9 cellular contexts compared by ENCODE assay signal in genomic region chr17:67082110-67082509, GRCh38. TPM values are rescaled to one million over a fixed set of nuclear protein-coding genes. Genes with fewer than 3 reads are reported as not detected.
A peak's percentile ranks its signal among the peaks of the same experiment; 100 is the strongest.
DNase-seq lines count a peak whose midpoint lies in the region; ATAC-seq, FAIRE-seq and TF ChIP-seq lines count a peak whose summit lies in the region.
"Had no signal": no experiment of that assay in that cellular context is flagged by ENCODE, and none has a peak within 500 bp of the region (broad histone marks: within the 10 kb centered on the region; RNA-seq: fewer than 3 reads in every experiment).

No MANE protein-coding gene starts in this region.

- no peaks in the 10 kb centered on the region for H3K27me3 Mint-ChIP-seq in activated CD8-positive, alpha-beta memory T cell treated with anti-CD3 and anti-CD28 coated beads, Interleukin-2, amount 10 ng/mL, durations not matched to agents 7 days and 5 days
- H3K27me3 Mint-ChIP-seq in H9 (ENCODE audit: low read depth): no peaks in the 10 kb centered on the region

- H3K4me2 ChIP-seq in H9 (ENCODE audit: insufficient read depth, insufficient read length, low read length): no peak overlapping the region
- H3K4me2 ChIP-seq in MM.1S (ENCODE audit: low read depth, low read length): peak overlapping the region; percentile 53

- H4K8ac ChIP-seq in H9 (replicated peaks; ENCODE audit: insufficient read length, low read depth, low read length): no peak overlapping the region

- H3K4me3 ChIP-seq in MM.1S (ENCODE audit: low read length) (no peak overlapping the region), small intestine (ENCODE audit: low read depth in 1 of 2, low read length in 2 of 2) (no peak overlapping the region)

- H3K4me1 ChIP-seq in H9 (ENCODE audit: insufficient read depth, low read length) (no peaks in the 10 kb centered on the region), MM.1S (ENCODE audit: low read length) (peaks cover 26% of the 10 kb centered on the region), small intestine (ENCODE audit: control insufficient read depth in 2 of 2, insufficient read depth in 1 of 2, low read depth in 1 of 2, low read length in 1 of 2) (no peaks in the 10 kb centered on the region)

- no peak for TF ChIP-seq POLR2A in erythroblast (IDR thresholded peaks at IDR 0.05; ENCODE audit: low read length)

- no peak overlapping the region for H2AK5ac ChIP-seq in H9 (ENCODE audit: insufficient read length, low read length)

- no peak overlapping the region for H3K23ac ChIP-seq in H9 (ENCODE audit: insufficient read length, low read depth, low read length)

- no peak overlapping the region for H2AFZ ChIP-seq in H9 (ENCODE audit: low read length)
- no peak overlapping the region for H2AFZ ChIP-seq in MM.1S (ENCODE audit: low read length)

- no peaks in the 10 kb centered on the region for H3K9me2 ChIP-seq in MM.1S (replicated peaks; ENCODE audit: insufficient read depth, low read length)

- no peak overlapping the region for H3K27ac ChIP-seq in H9 (ENCODE audit: insufficient read length, low read depth, low read length)
- peak overlapping the region; percentile 36; the same call in 1 of the 2 replicates for H3K27ac ChIP-seq in MM.1S (ENCODE audit: low read length)
- no peak overlapping the region for H3K27ac ChIP-seq in small intestine (ENCODE audit: low read depth in 1 of 2, low read length in 1 of 2)

- peaks cover 5% of the 10 kb centered on the region; the same call in 1 of the 2 replicates for H3F3A ChIP-seq in MM.1S (ENCODE audit: insufficient read depth, low read length)

- H3K4me1 Mint-ChIP-seq in activated CD8-positive, alpha-beta memory T cell treated with anti-CD3 and anti-CD28 coated beads, Interleukin-2, amount 10 ng/mL, durations not matched to agents 7 days and 5 days: peaks cover 22% of the 10 kb centered on the region
- no peaks in the 10 kb centered on the region for H3K4me1 Mint-ChIP-seq in H9

- H3K9me3 ChIP-seq in H9 (ENCODE audit: control insufficient read depth, low read depth, low read length) (no peaks in the 10 kb centered on the region), MM.1S (replicated peaks; ENCODE audit: insufficient read depth, low read length) (no peaks in the 10 kb centered on the region), small intestine (ENCODE audit: control insufficient read depth, low read depth) (no peaks in the 10 kb centered on the region)

- H3K4ac ChIP-seq in H9 (ENCODE audit: low read depth, low read length): no peak overlapping the region

- 0 out of 3 replicates have a peak, but pooled peaks have one; percentile 19 for TF ChIP-seq CTCF in H9 (conservative IDR thresholded peaks at IDR 0.05)
- TF ChIP-seq CTCF in MM.1S (IDR thresholded peaks at IDR 0.05; ENCODE audit: low read length): peak; percentile 54

- no peak overlapping the region for H3T11ph ChIP-seq in H9 (ENCODE audit: low read length)

- H2BK15ac ChIP-seq in H9 (ENCODE audit: low read depth, low read length): no peak overlapping the region

- no peak for DNase-seq in activated CD8-positive, alpha-beta memory T cell treated with anti-CD3 and anti-CD28 coated beads, Interleukin-2, amount 10 ng/mL, durations not matched to agents 7 days and 5 days
- no peak for DNase-seq in activated CD8-positive, alpha-beta memory T cell treated with anti-CD3 and anti-CD28 coated beads, Interleukin-2, amount 50 U/mL, for 4 hours
- DNase-seq in H9 (no peak), MM.1S (peak; percentile 77), small intestine (peak; percentile 21), DMS53 (lab: John Stamatoyannopoulos, UW) (no peak), erythroblast (lab: John Stamatoyannopoulos, UW) (no peak), C1 segment of cervical spinal cord (lab: John Stamatoyannopoulos, UW) (no peak)

- H4K20me1 ChIP-seq in H9 (ENCODE audit: control insufficient read depth, insufficient read depth, insufficient read length) (no peaks in the 10 kb centered on the region), MM.1S (ENCODE audit: insufficient read depth, low read length) (peaks cover 9% of the 10 kb centered on the region; the same call in 1 of the 2 replicates)

- no peak overlapping the region for H2BK20ac ChIP-seq in H9 (ENCODE audit: low read depth, low read length, poor library complexity, severe bottlenecking)

- H2BK5ac ChIP-seq in H9 (ENCODE audit: insufficient read length, low read length): no peak overlapping the region

- H3K4me3 Mint-ChIP-seq in activated CD8-positive, alpha-beta memory T cell treated with anti-CD3 and anti-CD28 coated beads, Interleukin-2, amount 10 ng/mL, durations not matched to agents 7 days and 5 days: peak overlapping the region; percentile 21
- no peak overlapping the region for H3K4me3 Mint-ChIP-seq in H9

- H4K91ac ChIP-seq in H9 (ENCODE audit: insufficient read length, low read depth, low read length): no peak overlapping the region

- H3K23me2 ChIP-seq in H9 (ENCODE audit: insufficient read length, low read depth, low read length, poor library complexity, severe bottlenecking): no peaks in the 10 kb centered on the region

- H3K56ac ChIP-seq in H9 (ENCODE audit: insufficient read length, low read depth, low read length): no peak overlapping the region

- no peaks in the 10 kb centered on the region for H3K79me1 ChIP-seq in H9 (ENCODE audit: insufficient read depth, low read depth, low read length, poor library complexity, severe bottlenecking)

- H3K27ac Mint-ChIP-seq in activated CD8-positive, alpha-beta memory T cell treated with anti-CD3 and anti-CD28 coated beads, Interleukin-2, amount 10 ng/mL, durations not matched to agents 7 days and 5 days: peak overlapping the region; percentile 83
- no peak overlapping the region for H3K27ac Mint-ChIP-seq in H9

- FAIRE-seq in small intestine (lab: Jason Lieb, UNC): no peak

- no peak overlapping the region for H4K5ac ChIP-seq in H9 (ENCODE audit: insufficient read length, low read depth, low read length)

- CTCF ChIA-PET in activated CD8-positive, alpha-beta memory T cell treated with anti-CD3 and anti-CD28 coated beads, Interleukin-2, amount 10 ng/mL, durations not matched to agents 7 days and 5 days (lab: Charles Lee): interaction anchor here (0.6 to 1.2 kb wide), 6 partner anchors 14 to 356 kb away, joined by 3 to 5 read pairs (median 3); no protein-coding TSS in a partner anchor

- H3K79me2 ChIP-seq in H9 (ENCODE audit: insufficient read depth, low read length) (no peaks in the 10 kb centered on the region), MM.1S (ENCODE audit: low read length) (peaks cover 11% of the 10 kb centered on the region; the same call in 1 of the 2 replicates)

- H3K36me3 ChIP-seq in MM.1S (replicated peaks; ENCODE audit: insufficient read depth, low read length) (0 out of 2 replicates have a peak, but pooled peaks cover 2% of the 10 kb centered on the region), small intestine (ENCODE audit: control insufficient read depth in 2 of 2, insufficient read depth in 2 of 2, low read length in 2 of 2) (peaks cover 9 to 15% of the 10 kb centered on the region in 2 donors)

- H3K14ac ChIP-seq in H9 (ENCODE audit: insufficient read depth, low read length): no peak overlapping the region

- no peak overlapping the region for H3K9ac ChIP-seq in H9 (ENCODE audit: extremely low read depth, insufficient read length, low read length)
- H3K9ac ChIP-seq in MM.1S (ENCODE audit: low read length): no peak overlapping the region

- H3K9me3 Mint-ChIP-seq in activated CD8-positive, alpha-beta memory T cell treated with anti-CD3 and anti-CD28 coated beads, Interleukin-2, amount 10 ng/mL, durations not matched to agents 7 days and 5 days (ENCODE audit: low read depth): no peaks in the 10 kb centered on the region
- H3K9me3 Mint-ChIP-seq in H9: no peaks in the 10 kb centered on the region

- H2BK12ac ChIP-seq in H9 (ENCODE audit: insufficient read length, low read depth, low read length): no peak overlapping the region

- no CpG with 5 or more reads among the region's 1 CpG for WGBS in H9 (ENCODE audit: extremely low coverage, insufficient read length, low lambda C conversion rate)
- WGBS in small intestine, 3 donors: 53 to 73% (median 69%) methylated on average over 1 of the region's 1 CpG

- no peak overlapping the region for H2BK120ac ChIP-seq in H9 (ENCODE audit: low read depth, low read length, poor library complexity, severe bottlenecking)

- no peak overlapping the region for H3K18ac ChIP-seq in H9 (ENCODE audit: insufficient read length, low read depth, low read length)

- ATAC-seq in activated CD8-positive, alpha-beta memory T cell treated with anti-CD3 and anti-CD28 coated beads, Interleukin-2, amount 10 ng/mL, durations not matched to agents 7 days and 5 days: peak; percentile 73

- H3K36me3 Mint-ChIP-seq in activated CD8-positive, alpha-beta memory T cell treated with anti-CD3 and anti-CD28 coated beads, Interleukin-2, amount 10 ng/mL, durations not matched to agents 7 days and 5 days: peaks cover 27% of the 10 kb centered on the region
- peaks cover 5 to 21% (median 19%) of the 10 kb centered on the region in 3 experiments; a peak in 6 of 7 replicates for H3K36me3 Mint-ChIP-seq in H9 (ENCODE audit: insufficient read depth in 1 of 3, low read depth in 3 of 3)

- H3K27me3 ChIP-seq in H9 (ENCODE audit: insufficient read depth, low read length) (no peaks in the 10 kb centered on the region), MM.1S (replicated peaks; ENCODE audit: insufficient read depth, low read length) (no peaks in the 10 kb centered on the region), small intestine (ENCODE audit: control insufficient read depth in 2 of 2, insufficient read depth in 2 of 2, low read length in 2 of 2) (no peaks in the 10 kb centered on the region)

RNA-seq across cellular contexts. Expression of gene CACNG1, which starts 37.8 kb away (rescaled TPM):
- not detected for total RNA-seq in activated CD8-positive, alpha-beta memory T cell treated with anti-CD3 and anti-CD28 coated beads, Interleukin-2, amount 10 ng/mL, durations not matched to agents 7 days and 5 days
- total RNA-seq in H9 (2021): not detected in 2 replicates
- polyA plus RNA-seq in small intestine: not detected
- polyA plus RNA-seq: adipose tissue had no signal

Comparison
In these comparisons a context has a peak if more than half of its experiments do, and no peak if none do; other contexts are left out.
1. DNase-seq: peak in MM.1S (single experiment) and small intestine (single experiment); none in activated CD8-positive, alpha-beta memory T cell treated with anti-CD3 and anti-CD28 coated beads, Interleukin-2, amount 10 ng/mL, durations not matched to agents 7 days and 5 days (single experiment), activated CD8-positive, alpha-beta memory T cell treated with anti-CD3 and anti-CD28 coated beads, Interleukin-2, amount 50 U/mL, for 4 hours (single experiment), H9 (single experiment), DMS53 (single experiment), erythroblast (0 of 2) and C1 segment of cervical spinal cord (0 of 14).